Comparison of ENCODE assay signal across 13 cellular contexts in genomic region chr22:23251445-23252093, GRCh38.
DNase-seq lines count a peak whose midpoint lies in the region; ATAC-seq, FAIRE-seq and TF ChIP-seq lines count a peak whose summit lies in the region.
"Had no signal": no experiment of that assay in that cellular context is flagged by ENCODE, and none has a peak within 500 bp of the region (broad histone marks: within the 10 kb centered on the region; RNA-seq: fewer than 3 reads in every experiment).

No MANE protein-coding gene starts in this region.

- peak; percentile 68 for ATAC-seq in K562
- ATAC-seq in upper lobe of right lung: no peak

- H3K9me3 ChIP-seq in K562 (replicated peaks; ENCODE audit: control insufficient read depth, insufficient read depth, low read depth, low read length) (no peaks in the 10 kb centered on the region), neutrophil (no peaks in the 10 kb centered on the region), upper lobe of right lung (no peaks in the 10 kb centered on the region)
- H3K9me3 ChIP-seq: esophagus squamous epithelium, SJSA1 had no signal

- H4K20me1 ChIP-seq in K562 (replicated peaks; ENCODE audit: control insufficient read depth, insufficient read depth, low read length): peaks cover 77% of the 10 kb centered on the region

- peaks cover 57% of the 10 kb centered on the region for H3K79me2 ChIP-seq in K562 (ENCODE audit: control insufficient read depth, insufficient read depth, low read length)

- H3K4me2 ChIP-seq in K562 (ENCODE audit: insufficient read depth, low read length): peak overlapping the region; percentile 12; the same call in 1 of the 2 replicates

- no peak for TF ChIP-seq EP300 in K562 (IDR thresholded peaks at IDR 0.05; ENCODE audit: low read length)

- intact Hi-C loops in K562 (cut with micrococcal nuclease): loop anchor here (1.0 kb wide), 1 partner anchor 31 kb away; no protein-coding TSS in a partner anchor
- intact Hi-C loops in upper lobe of right lung (cut with DNase I): no loop called here

- TF ChIP-seq POLR2A in NB4 (IDR thresholded peaks at IDR 0.05; ENCODE audit: extremely low read depth, insufficient read length) (no peak), K562 (conservative IDR thresholded peaks at IDR 0.05) (no peak)

- H3K27ac Mint-ChIP-seq in T-helper 1 cell treated with Interleukin-12 subunit alpha and Interleukin-12 subunit beta and Interleukin-4 antibody, amounts not matched to agents 30 μg/mL and 1 μg/mL, for 36 hours: peak overlapping the region; percentile 31

- peaks cover 35% of the 10 kb centered on the region; the same call in 2 of the 3 replicates for H3K36me3 ChIP-seq in K562 (ENCODE audit: control insufficient read depth, insufficient read depth, low read length)
- H3K36me3 ChIP-seq in neutrophil: peaks cover 35% of the 10 kb centered on the region
- peaks cover 24% of the 10 kb centered on the region for H3K36me3 ChIP-seq in upper lobe of right lung

- H3K4me3 ChIP-seq in NB4 (ENCODE audit: low read depth, low read length): no peak overlapping the region
- no peak overlapping the region for H3K4me3 ChIP-seq in K562
- H3K4me3 ChIP-seq in neutrophil (ENCODE audit: low read depth in 1 of 2, low read length in 1 of 2): no peak overlapping the region
- no peak overlapping the region for H3K4me3 ChIP-seq in upper lobe of right lung
- H3K4me3 ChIP-seq: esophagus squamous epithelium, SJSA1 had no signal

- no peak overlapping the region for H3K4me3 Mint-ChIP-seq in T-helper 1 cell treated with Interleukin-12 subunit alpha and Interleukin-12 subunit beta and Interleukin-4 antibody, amounts not matched to agents 30 μg/mL and 1 μg/mL, for 36 hours

- H3K36me3 Mint-ChIP-seq in T-helper 1 cell treated with Interleukin-12 subunit alpha and Interleukin-12 subunit beta and Interleukin-4 antibody, amounts not matched to agents 30 μg/mL and 1 μg/mL, for 36 hours (ENCODE audit: low read depth): peaks cover 7% of the 10 kb centered on the region

- in situ Hi-C loops in K562 (cut with MboI): no loop called here

- FAIRE-seq in K562 (lab: Jason Lieb, UNC): peak; percentile 81
- FAIRE-seq: GM18507 had no signal

- POLR2A ChIA-PET in K562 (lab: Yijun Ruan, JAX): interaction anchor here (0.6 to 13.0 kb wide), 25 partner anchors 9 to 682 kb away, joined by 3 to 351 read pairs (median 5); partner anchors contain the start of gene BCR

- BruUV-seq in K562 (replicated peaks; lab: Mats Ljungman, UMichigan): no TSS peak

- peak overlapping the region; percentile 1 to 81 for H3K9ac ChIP-seq in K562 (ENCODE audit: insufficient read depth in 1 of 2, low read depth in 2 of 2, low read length in 2 of 2)

- H3K4me1 Mint-ChIP-seq in T-helper 1 cell treated with Interleukin-12 subunit alpha and Interleukin-12 subunit beta and Interleukin-4 antibody, amounts not matched to agents 30 μg/mL and 1 μg/mL, for 36 hours (ENCODE audit: low read depth): peaks cover 38% of the 10 kb centered on the region

- H3K4me1 ChIP-seq in K562 (replicated peaks in 1 of 2; ENCODE audit: control insufficient read depth in 2 of 2, insufficient read depth in 2 of 2, low read length in 2 of 2): peaks cover 39 to 57% of the 10 kb centered on the region in 2 experiments
- H3K4me1 ChIP-seq in neutrophil (ENCODE audit: control insufficient read depth in 1 of 2, insufficient read depth in 1 of 2, low read depth in 1 of 2, low read length in 1 of 2): peaks cover 31 to 37% of the 10 kb centered on the region in 2 experiments
- H3K4me1 ChIP-seq in upper lobe of right lung: peaks cover 16% of the 10 kb centered on the region

- H2AFZ ChIP-seq in K562 (ENCODE audit: low read depth, low read length): peak overlapping the region; percentile 12

- peaks cover 54% of the 10 kb centered on the region for H3K9me1 ChIP-seq in K562 (ENCODE audit: control insufficient read depth, insufficient read depth, low read length)

- H3K27me3 ChIP-seq in K562 (ENCODE audit: control insufficient read depth in 2 of 2, insufficient read depth in 2 of 2, low read length in 2 of 2): no peaks in the 10 kb centered on the region
- no peaks in the 10 kb centered on the region for H3K27me3 ChIP-seq in neutrophil
- H3K27me3 ChIP-seq in upper lobe of right lung: no peaks in the 10 kb centered on the region
- H3K27me3 ChIP-seq: esophagus squamous epithelium, SJSA1 had no signal

- no peaks in the 10 kb centered on the region for H3K9me3 Mint-ChIP-seq in T-helper 1 cell treated with Interleukin-12 subunit alpha and Interleukin-12 subunit beta and Interleukin-4 antibody, amounts not matched to agents 30 μg/mL and 1 μg/mL, for 36 hours

- CTCF ChIA-PET in K562 (lab: Yijun Ruan, JAX; ENCODE audit: low intra/inter-chr PET ratio): interaction anchor here (4.8 kb wide), 1 partner anchor 73 kb away, joined by 28 read pairs; no protein-coding TSS in a partner anchor

- no peak for TF ChIP-seq RAD21 in K562 (CRISPR knock-in tag; conservative IDR thresholded peaks at IDR 0.05 in 1 of 2, IDR thresholded peaks at IDR 0.05 in 1 of 2)

- 52% methylated on average over 8 of the region's 8 CpGs for WGBS in K562 (ENCODE audit: insufficient coverage, low coverage, missing lambda C conversion rate)

- TF ChIP-seq CTCF in NB4 (IDR thresholded peaks at IDR 0.05; ENCODE audit: low read depth, low read length) (no peak), K562 (IDR thresholded peaks at IDR 0.05 in 2 of 3, conservative IDR thresholded peaks at IDR 0.05 in 1 of 3; ENCODE audit: insufficient read depth in 2 of 3, low read depth in 1 of 3, low read length in 3 of 3) (no peak), neutrophil (IDR thresholded peaks at IDR 0.05) (no peak), upper lobe of right lung (IDR thresholded peaks at IDR 0.05) (no peak)

- H3K27ac ChIP-seq in K562 (ENCODE audit: extremely low read depth, low read depth, low read length) (peak overlapping the region; percentile 40), neutrophil (peak overlapping the region; percentile 45), upper lobe of right lung (no peak overlapping the region)
- H3K27ac ChIP-seq: SJSA1 had no signal

- DNase-seq in T-helper 1 cell: no peak
- peak; percentile 18 for DNase-seq in NB4 (ENCODE audit: low read depth)
- DNase-seq in K562 (ENCODE audit: extremely low read depth in 1 of 4, low spot score in 3 of 4): peak in 2 of 4 experiments; percentile 93 to 94
- DNase-seq in GM19238 (ENCODE audit: insufficient read length, low spot score): no peak
- no peak for DNase-seq in Kasumi-1 (lab: John Stamatoyannopoulos, UW)
- DNase-seq in upper lobe of right lung: no peak
- DNase-seq: ACHN, activated gamma-delta T cell, esophagus squamous epithelium had no signal

- H3K27me3 Mint-ChIP-seq in T-helper 1 cell treated with Interleukin-12 subunit alpha and Interleukin-12 subunit beta and Interleukin-4 antibody, amounts not matched to agents 30 μg/mL and 1 μg/mL, for 36 hours (ENCODE audit: low read depth): no peaks in the 10 kb centered on the region

TF ChIP-seq in K562, 482 proteins besides CTCF, POLR2A, EP300 and RAD21 (continues in another document):
- TF ChIP-seq HDAC6 (IDR thresholded peaks at IDR 0.05; ENCODE audit: low read depth, low read length) (no peak), E2F1 (CRISPR knock-in tag; IDR thresholded peaks at IDR 0.05) (peak; percentile 92), HMGXB4 (CRISPR knock-in tag; IDR thresholded peaks at IDR 0.05) (peak; percentile 76; the same call in 1 of the 2 replicates), MLX (CRISPR knock-in tag; conservative IDR thresholded peaks at IDR 0.05) (peak in 1 of 2 experiments; percentile 87; a peak in 1 of 4 replicates)
